Comparison of ENCODE assay signal across 2 cellular contexts in the genomic region with DNA sequence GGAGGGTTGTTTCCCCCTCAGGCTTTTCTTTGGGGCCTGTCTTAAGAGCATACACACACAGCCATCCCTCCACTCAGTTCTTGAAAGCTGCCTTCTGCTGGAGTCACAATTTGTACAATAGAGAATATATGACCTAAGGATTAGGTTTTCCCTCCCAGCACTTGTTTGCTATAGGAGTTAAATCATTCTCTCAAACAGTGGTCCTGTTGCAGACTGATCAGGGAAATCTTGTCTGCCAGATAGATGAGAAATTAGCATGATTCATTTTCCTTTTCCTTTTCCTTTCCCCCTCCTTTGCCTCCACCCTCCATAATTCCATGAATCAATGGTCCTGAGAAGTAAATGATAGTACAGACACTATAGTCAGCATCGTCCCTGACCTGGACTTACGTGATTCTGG.
TF ChIP-seq lines count a peak whose summit lies in the region.

No MANE protein-coding gene starts in this region.

TF ChIP-seq in HCT116, 20 proteins besides CTCF, POLR2A, EP300 and RAD21:
- no peak for TF ChIP-seq EGR1 (IDR thresholded peaks at IDR 0.05; ENCODE audit: low read depth)
- no peak for TF ChIP-seq EZH2phosphoT487 (IDR thresholded peaks at IDR 0.05; ENCODE audit: borderline replicate concordance)
- TF ChIP-seq FOSL1 (IDR thresholded peaks at IDR 0.05; ENCODE audit: low read depth): no peak
- TF ChIP-seq JUND (IDR thresholded peaks at IDR 0.05): no peak
- TF ChIP-seq, protein P1, sequence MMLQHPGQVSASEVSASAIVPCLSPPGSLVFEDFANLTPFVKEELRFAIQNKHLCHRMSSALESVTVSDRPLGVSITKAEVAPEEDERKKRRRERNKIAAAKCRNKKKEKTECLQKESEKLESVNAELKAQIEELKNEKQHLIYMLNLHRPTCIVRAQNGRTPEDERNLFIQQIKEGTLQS (IDR thresholded peaks at IDR 0.05): no peak
- TF ChIP-seq ZNF274 (IDR thresholded peaks at IDR 0.05; ENCODE audit: low read depth, low read length): no peak
- no peak for TF ChIP-seq SP1 (IDR thresholded peaks at IDR 0.05; ENCODE audit: low read depth)
- TF ChIP-seq CBX3 (IDR thresholded peaks at IDR 0.05; ENCODE audit: low read depth): no peak
- no peak for TF ChIP-seq POLR2AphosphoS5 (IDR thresholded peaks at IDR 0.05; ENCODE audit: low read depth, low read length)
- no peak for TF ChIP-seq ZFX (IDR thresholded peaks at IDR 0.05)
- TF ChIP-seq TCF7L2 (IDR thresholded peaks at IDR 0.05; ENCODE audit: borderline replicate concordance, extremely low read depth, insufficient read depth, insufficient read length): no peak
- no peak for TF ChIP-seq CEBPB (IDR thresholded peaks at IDR 0.05; ENCODE audit: low read depth)

TF ChIP-seq in K562, 482 proteins besides CTCF, POLR2A, EP300 and RAD21:
- TF ChIP-seq ZBTB11 (CRISPR knock-in tag; IDR thresholded peaks at IDR 0.05): no peak
- TF ChIP-seq ZZZ3 (IDR thresholded peaks at IDR 0.05): no peak
- no peak for TF ChIP-seq SAFB (IDR thresholded peaks at IDR 0.05; ENCODE audit: borderline replicate concordance, low read depth, low read length)
- TF ChIP-seq STAG1 (CRISPR knock-in tag; IDR thresholded peaks at IDR 0.05; ENCODE audit: borderline replicate concordance): no peak
- TF ChIP-seq SIRT6 (IDR thresholded peaks at IDR 0.05; ENCODE audit: low read depth, low read length): no peak
- no peak for TF ChIP-seq KLF10 (CRISPR knock-in tag; IDR thresholded peaks at IDR 0.05)
- no peak for TF ChIP-seq MCM2 (IDR thresholded peaks at IDR 0.05; ENCODE audit: low read depth)
- no peak for TF ChIP-seq SAP30 (IDR thresholded peaks at IDR 0.05; ENCODE audit: borderline replicate concordance, insufficient read depth, low read depth, low read length, poor library complexity, severe bottlenecking)
- no peak for TF ChIP-seq MTA2 (IDR thresholded peaks at IDR 0.05; ENCODE audit: low read depth)
- no peak for TF ChIP-seq NCOA6 (IDR thresholded peaks at IDR 0.05)
- no peak for TF ChIP-seq SFPQ (IDR thresholded peaks at IDR 0.05; ENCODE audit: low read depth, low read length)
- TF ChIP-seq E2F6 (IDR thresholded peaks at IDR 0.05; ENCODE audit: borderline replicate concordance in 1 of 2, extremely low read depth in 1 of 2, insufficient read depth in 1 of 2, insufficient read length in 1 of 2, low read depth in 1 of 2, low read length in 1 of 2, poor library complexity in 1 of 2, severe bottlenecking in 1 of 2): no peak
